ENCODE assay signal across 24 cellular contexts in the genomic region with DNA sequence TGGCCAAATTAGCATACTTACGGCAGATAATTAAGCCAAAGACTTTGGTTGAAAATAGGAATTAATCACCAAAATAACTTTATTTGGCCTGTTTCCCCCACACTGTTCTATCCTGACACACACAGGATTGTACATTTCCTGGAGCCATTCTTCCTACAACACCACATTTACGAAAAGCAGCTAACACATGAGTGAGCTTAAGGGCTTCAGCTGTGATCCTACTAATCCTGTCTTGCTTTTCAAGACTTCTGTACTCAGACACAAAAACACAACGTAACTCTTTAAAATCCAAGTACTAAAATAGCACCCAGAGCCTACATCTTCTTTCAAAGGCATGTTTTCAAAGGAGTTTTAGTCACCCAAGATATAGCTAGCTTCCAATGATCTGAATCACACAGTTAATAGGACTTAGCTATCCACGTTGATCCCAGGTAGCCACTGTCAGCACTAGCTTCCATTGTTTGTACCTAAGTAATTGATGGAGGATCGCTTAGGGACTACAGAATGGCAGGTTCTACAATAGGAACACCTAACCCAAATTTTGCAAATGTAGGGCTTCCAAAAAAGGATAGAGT. TPM values are rescaled to one million over a fixed set of nuclear protein-coding genes. Genes with fewer than 3 reads are reported as not detected.
DNase-seq lines count a peak whose midpoint lies in the region; ATAC-seq and TF ChIP-seq lines count a peak whose summit lies in the region.
"Had no signal": no experiment of that assay in that cellular context is flagged by ENCODE, and none has a peak within 500 bp of the region (broad histone marks: within the 10 kb centered on the region; RNA-seq: fewer than 3 reads in every experiment).

No MANE protein-coding gene starts in this region.

- CTCF ChIA-PET in CD4-positive, alpha-beta T cell (lab: Charles Lee), result interaction anchor here (1.6 kb wide), 1 partner anchor 104 kb away, joined by 5 read pairs; no protein-coding TSS in a partner anchor

- no peaks in the 10 kb centered on the region for H3K79me2 ChIP-seq in neural progenitor cell (ENCODE audit: low read depth)

- DNase-seq in CD4-positive, alpha-beta T cell, result no peak
- DNase-seq in NCI-H82 treated with DMSO at 0.1 percent for 48 hours (lab: John Stamatoyannopoulos, UW; ENCODE audit: unreplicated experiment), result peak; percentile 68
- DNase-seq in central memory CD8-positive, alpha-beta T cell (ENCODE audit: low spot score in 2 of 2), result no peak
- DNase-seq in neural progenitor cell (ENCODE audit: low spot score), result peak; percentile 51
- no peak for DNase-seq in NCI-H345 treated with DMSO at 0.1 percent for 48 hours (lab: John Stamatoyannopoulos, UW; ENCODE audit: unreplicated experiment)
- DNase-seq in NCI-H748 (lab: John Stamatoyannopoulos, UW; ENCODE audit: unreplicated experiment), result no peak
- DNase-seq in activated T-cell treated with anti-CD3 and anti-CD28 coated beads, Interleukin-2, amount 50 U/mL, for 48 hours, result no peak
- no peak for DNase-seq in RPMI8226
- DNase-seq: activated CD8-positive, alpha-beta memory T cell treated with anti-CD3 and anti-CD28 coated beads for 24 hours; activated gamma-delta T cell treated with Interleukin-2 at 50 U/mL for 16 hours; Calu3; effector CD8-positive, alpha-beta T cell; gastrocnemius medialis; mesenchymal stem cell; MG63; naive B cell; NCI-H2081 treated with DMSO at 0.1 percent for 48 hours; NCI-H345; NCI-H774; SK-N-SH; transverse colon had no signal

- H3K4me1 ChIP-seq in neural progenitor cell, result peaks cover 9% of the 10 kb centered on the region
- H3K4me1 ChIP-seq: gastrocnemius medialis had no signal

- H2AFZ ChIP-seq in neural progenitor cell (replicated peaks), result no peak overlapping the region

- ATAC-seq in CD4-positive, alpha-beta T cell (ENCODE audit: poor library complexity), result no peak
- ATAC-seq in central memory CD8-positive, alpha-beta T cell (replicated peaks; ENCODE audit: extremely low read depth, poor library complexity, severe bottlenecking), result no peak
- ATAC-seq: gastrocnemius medialis, K562 had no signal

- H3F3A ChIP-seq in neural progenitor cell (ENCODE audit: low read depth), result peaks cover 9% of the 10 kb centered on the region

- H3K4me2 ChIP-seq in neural progenitor cell, result peak overlapping the region; percentile 10
- H3K4me2 ChIP-seq: SK-N-SH had no signal

- TF ChIP-seq CTCF in CD4-positive, alpha-beta T cell (IDR thresholded peaks at IDR 0.05), result no peak
- TF ChIP-seq CTCF in neural progenitor cell (IDR thresholded peaks at IDR 0.05), result no peak

- H3K4me1 Mint-ChIP-seq in CD4-positive, alpha-beta T cell (ENCODE audit: low read depth), result peaks cover 74% of the 10 kb centered on the region
- peaks cover 75% of the 10 kb centered on the region for H3K4me1 Mint-ChIP-seq in central memory CD8-positive, alpha-beta T cell
- peaks cover 11% of the 10 kb centered on the region for H3K4me1 Mint-ChIP-seq in neural progenitor cell

- H3K9me3 Mint-ChIP-seq in CD4-positive, alpha-beta T cell, result peaks cover 3% of the 10 kb centered on the region
- H3K9me3 Mint-ChIP-seq in central memory CD8-positive, alpha-beta T cell, result no peaks in the 10 kb centered on the region
- peaks cover 19% of the 10 kb centered on the region for H3K9me3 Mint-ChIP-seq in neural progenitor cell

- intact Hi-C loops in CD4-positive, alpha-beta T cell (cut with DNase I, micrococcal nuclease), result loop anchor here in 1 of 2 experiments (1.0 to 5.0 kb wide), 2 partner anchors 21 to 41 kb away; partner anchors contain the start of gene TTC39C

- no peaks in the 10 kb centered on the region for H3K36me3 ChIP-seq in neural progenitor cell
- H3K36me3 ChIP-seq: esophagus muscularis mucosa, gastrocnemius medialis, MG63, transverse colon had no signal

- H3K27ac ChIP-seq in CD4-positive, alpha-beta T cell (ENCODE audit: low read depth, low read length), result peak overlapping the region; percentile 31
- H3K27ac ChIP-seq in neural progenitor cell, result no peak overlapping the region
- H3K27ac ChIP-seq: esophagus muscularis mucosa, gastrocnemius medialis, transverse colon had no signal

- no peaks in the 10 kb centered on the region for H3K27me3 Mint-ChIP-seq in CD4-positive, alpha-beta T cell
- H3K27me3 Mint-ChIP-seq in central memory CD8-positive, alpha-beta T cell, result no peaks in the 10 kb centered on the region
- H3K27me3 Mint-ChIP-seq in neural progenitor cell (ENCODE audit: insufficient read depth, low read depth), result peaks cover 5% of the 10 kb centered on the region
- H3K27me3 Mint-ChIP-seq: activated CD4-positive, alpha-beta T cell treated with anti-CD3 and anti-CD28 coated beads for 36 hours; naive B cell had no signal

- no peaks in the 10 kb centered on the region for H4K20me1 ChIP-seq in neural progenitor cell (ENCODE audit: low read depth)

- no peak overlapping the region for H3K4me3 Mint-ChIP-seq in CD4-positive, alpha-beta T cell
- H3K4me3 Mint-ChIP-seq in central memory CD8-positive, alpha-beta T cell, result no peak overlapping the region
- H3K4me3 Mint-ChIP-seq in neural progenitor cell, result no peak overlapping the region
- H3K4me3 Mint-ChIP-seq: activated CD4-positive, alpha-beta T cell treated with anti-CD3 and anti-CD28 coated beads for 36 hours had no signal

- H3K9ac ChIP-seq in neural progenitor cell, result no peak overlapping the region
- H3K9ac ChIP-seq: SK-N-SH had no signal

- no peaks in the 10 kb centered on the region for H3K27me3 ChIP-seq in CD4-positive, alpha-beta T cell (ENCODE audit: control insufficient read depth, insufficient read depth, low read length)
- no peaks in the 10 kb centered on the region for H3K27me3 ChIP-seq in neural progenitor cell
- H3K27me3 ChIP-seq: esophagus muscularis mucosa, gastrocnemius medialis, MG63, transverse colon had no signal

- H3K9me3 ChIP-seq in CD4-positive, alpha-beta T cell (ENCODE audit: control insufficient read depth, low read length), result no peaks in the 10 kb centered on the region
- H3K9me3 ChIP-seq in neural progenitor cell (ENCODE audit: low read depth), result no peaks in the 10 kb centered on the region
- H3K9me3 ChIP-seq: esophagus muscularis mucosa, gastrocnemius medialis, MG63, SK-N-SH had no signal

- H3K4me3 ChIP-seq in neural progenitor cell, result no peak overlapping the region
- H3K4me3 ChIP-seq: esophagus muscularis mucosa, gastrocnemius medialis, K562, MG63, transverse colon had no signal

- H3K36me3 Mint-ChIP-seq in CD4-positive, alpha-beta T cell (ENCODE audit: low read depth), result no peaks in the 10 kb centered on the region
- peaks cover 7% of the 10 kb centered on the region for H3K36me3 Mint-ChIP-seq in central memory CD8-positive, alpha-beta T cell (ENCODE audit: insufficient read depth)
- H3K36me3 Mint-ChIP-seq in neural progenitor cell, result no peaks in the 10 kb centered on the region

- POLR2A ChIA-PET in CD4-positive, alpha-beta T cell (lab: Charles Lee), result interaction anchor here (0.7 to 3.3 kb wide), 5 partner anchors 19 to 431 kb away, joined by 3 to 24 read pairs (median 4); no protein-coding TSS in a partner anchor

- peak overlapping the region; percentile 85 for H3K27ac Mint-ChIP-seq in CD4-positive, alpha-beta T cell
- H3K27ac Mint-ChIP-seq in central memory CD8-positive, alpha-beta T cell (ENCODE audit: low read depth), result peak overlapping the region; percentile 95
- H3K27ac Mint-ChIP-seq in neural progenitor cell, result peak overlapping the region; percentile 76
- H3K27ac Mint-ChIP-seq: activated CD4-positive, alpha-beta T cell treated with anti-CD3 and anti-CD28 coated beads for 36 hours had no signal

RNA-seq across cellular contexts. Expression of gene TTC39C, which starts 42.8 kb away (rescaled TPM):
- 10 to 100 TPM; 82.6 to 91.8 TPM for total RNA-seq in CD4-positive, alpha-beta T cell
- total RNA-seq in neural progenitor cell (ENCODE audit: low replicate concordance), result 26.1 and 27.6 TPM in 2 replicates

Comparison
In these comparisons a context has a peak if more than half of its experiments do, and no peak if none do; other contexts are left out.
1. DNase-seq: peak in NCI-H82 treated with DMSO at 0.1 percent for 48 hours (single experiment) and neural progenitor cell (single experiment); none in CD4-positive, alpha-beta T cell (0 of 10), central memory CD8-positive, alpha-beta T cell (0 of 2), NCI-H345 treated with DMSO at 0.1 percent for 48 hours (single experiment), NCI-H748 (single experiment), activated T-cell treated with anti-CD3 and anti-CD28 coated beads, Interleukin-2, amount 50 U/mL, for 48 hours (0 of 2) and RPMI8226 (single experiment).
2. Peak in every context shown above with its lines, with median percentiles within 50 percentile points of each other: H3K27ac Mint-ChIP-seq.